9 cellular contexts compared by ENCODE assay signal in genomic region chr3:45938858-45939257, GRCh38. TPM values are rescaled to one million over a fixed set of nuclear protein-coding genes. Genes with fewer than 3 reads are reported as not detected.
DNase-seq lines count a peak whose midpoint lies in the region; ATAC-seq and TF ChIP-seq lines count a peak whose summit lies in the region.
"Had no signal": no experiment of that assay in that cellular context is flagged by ENCODE, and none has a peak within 500 bp of the region (broad histone marks: within the 10 kb centered on the region; RNA-seq: fewer than 3 reads in every experiment).

No MANE protein-coding gene starts in this region.

- H3K27me3 ChIP-seq in Loucy (ENCODE audit: insufficient read depth, low read length, poor library complexity, severe bottlenecking): no peaks in the 10 kb centered on the region

- H3K27me3 Mint-ChIP-seq in activated T-helper 1 cell treated with anti-CD3 and anti-CD28 coated beads, Interleukin-12 subunit alpha, Interleukin-12 subunit beta, Interleukin-2, Interleukin-4 antibody, amounts not matched to agents 30 ng/mL and 10 ng/mL and 1 ng/mL, durations not matched to agents 14 hours and 24 hours and 36 hours (ENCODE audit: insufficient read depth): no peaks in the 10 kb centered on the region
- no peaks in the 10 kb centered on the region for H3K27me3 Mint-ChIP-seq in neural crest cell (ENCODE audit: low read depth)
- no peaks in the 10 kb centered on the region for H3K27me3 Mint-ChIP-seq in stimulated activated naive CD8-positive, alpha-beta T cell treated with anti-CD3 and anti-CD28 coated beads, Interleukin-15, amount 100 ng/mL, for 72 hours

- H3K9me2 ChIP-seq in Loucy (replicated peaks; ENCODE audit: low read depth, low read length): no peaks in the 10 kb centered on the region

- no peaks in the 10 kb centered on the region for H3K9me3 ChIP-seq in Loucy (ENCODE audit: insufficient read depth, low read depth, low read length)

- DNase-seq in RPMI8226 (peak; percentile 86), fibroblast of pulmonary artery (ENCODE audit: low read depth) (peak; percentile 95), neural crest cell (ENCODE audit: low read depth, low spot score) (peak; percentile 80)
- DNase-seq in activated T-helper 1 cell treated with anti-CD3 and anti-CD28 coated beads, Interleukin-12 subunit alpha, Interleukin-12 subunit beta, Interleukin-2, Interleukin-4 antibody, amounts not matched to agents 30 ng/mL and 10 ng/mL and 1 ng/mL, durations not matched to agents 14 hours and 24 hours and 36 hours (ENCODE audit: low spot score): peak; percentile 77
- peak; percentile 77 to 84 for DNase-seq in stimulated activated naive CD8-positive, alpha-beta T cell treated with anti-CD3 and anti-CD28 coated beads, Interleukin-15, amount 100 ng/mL, for 72 hours

- no peak overlapping the region for H3K4me2 ChIP-seq in Loucy (ENCODE audit: low read depth, low read length, poor library complexity, severe bottlenecking)

- peaks cover 5% of the 10 kb centered on the region for H3K9me3 Mint-ChIP-seq in activated T-helper 1 cell treated with anti-CD3 and anti-CD28 coated beads, Interleukin-12 subunit alpha, Interleukin-12 subunit beta, Interleukin-2, Interleukin-4 antibody, amounts not matched to agents 30 ng/mL and 10 ng/mL and 1 ng/mL, durations not matched to agents 14 hours and 24 hours and 36 hours
- no peaks in the 10 kb centered on the region for H3K9me3 Mint-ChIP-seq in neural crest cell
- H3K9me3 Mint-ChIP-seq in stimulated activated naive CD8-positive, alpha-beta T cell treated with anti-CD3 and anti-CD28 coated beads, Interleukin-15, amount 100 ng/mL, for 72 hours: no peaks in the 10 kb centered on the region

- intact Hi-C loops in activated T-helper 1 cell treated with anti-CD3 and anti-CD28 coated beads, Interleukin-12 subunit alpha, Interleukin-12 subunit beta, Interleukin-2, Interleukin-4 antibody, amounts not matched to agents 30 ng/mL and 10 ng/mL and 1 ng/mL, durations not matched to agents 14 hours and 24 hours and 36 hours (cut with micrococcal nuclease): loop anchor here (1.0 to 2.0 kb wide), 5 partner anchors 54 to 504 kb away; no protein-coding TSS in a partner anchor

- no peak overlapping the region for H3K4me3 Mint-ChIP-seq in activated T-helper 1 cell treated with anti-CD3 and anti-CD28 coated beads, Interleukin-12 subunit alpha, Interleukin-12 subunit beta, Interleukin-2, Interleukin-4 antibody, amounts not matched to agents 30 ng/mL and 10 ng/mL and 1 ng/mL, durations not matched to agents 14 hours and 24 hours and 36 hours
- H3K4me3 Mint-ChIP-seq in neural crest cell: no peak overlapping the region
- no peak overlapping the region for H3K4me3 Mint-ChIP-seq in stimulated activated naive CD8-positive, alpha-beta T cell treated with anti-CD3 and anti-CD28 coated beads, Interleukin-15, amount 100 ng/mL, for 72 hours

- peak; percentile 77 for ATAC-seq in stimulated activated naive CD8-positive, alpha-beta T cell treated with anti-CD3 and anti-CD28 coated beads, Interleukin-15, amount 100 ng/mL, for 72 hours
- no peak for ATAC-seq in GM21737 (IDR thresholded peaks at IDR 0.05; ENCODE audit: unreplicated experiment)

- H2AFZ ChIP-seq in Loucy (ENCODE audit: low read length): no peak overlapping the region

- peaks cover 24% of the 10 kb centered on the region for H3K4me1 ChIP-seq in Loucy (ENCODE audit: insufficient read depth, low read length, poor library complexity, severe bottlenecking)

- H4K20me1 ChIP-seq in Loucy (ENCODE audit: insufficient read depth, low read length, poor library complexity, severe bottlenecking): no peaks in the 10 kb centered on the region

- peaks cover 53% of the 10 kb centered on the region for H3K4me1 Mint-ChIP-seq in activated T-helper 1 cell treated with anti-CD3 and anti-CD28 coated beads, Interleukin-12 subunit alpha, Interleukin-12 subunit beta, Interleukin-2, Interleukin-4 antibody, amounts not matched to agents 30 ng/mL and 10 ng/mL and 1 ng/mL, durations not matched to agents 14 hours and 24 hours and 36 hours (ENCODE audit: low read depth)
- H3K4me1 Mint-ChIP-seq in neural crest cell: no peaks in the 10 kb centered on the region
- peaks cover 52% of the 10 kb centered on the region for H3K4me1 Mint-ChIP-seq in stimulated activated naive CD8-positive, alpha-beta T cell treated with anti-CD3 and anti-CD28 coated beads, Interleukin-15, amount 100 ng/mL, for 72 hours

- peaks cover 52% of the 10 kb centered on the region for H3K36me3 Mint-ChIP-seq in activated T-helper 1 cell treated with anti-CD3 and anti-CD28 coated beads, Interleukin-12 subunit alpha, Interleukin-12 subunit beta, Interleukin-2, Interleukin-4 antibody, amounts not matched to agents 30 ng/mL and 10 ng/mL and 1 ng/mL, durations not matched to agents 14 hours and 24 hours and 36 hours (ENCODE audit: low read depth)
- H3K36me3 Mint-ChIP-seq in neural crest cell (ENCODE audit: low read depth): peaks cover 15% of the 10 kb centered on the region

- no peaks in the 10 kb centered on the region for H3K79me2 ChIP-seq in Loucy (ENCODE audit: insufficient read depth, low read length)

- H3K27ac Mint-ChIP-seq in activated T-helper 1 cell treated with anti-CD3 and anti-CD28 coated beads, Interleukin-12 subunit alpha, Interleukin-12 subunit beta, Interleukin-2, Interleukin-4 antibody, amounts not matched to agents 30 ng/mL and 10 ng/mL and 1 ng/mL, durations not matched to agents 14 hours and 24 hours and 36 hours: peak overlapping the region; percentile 0
- H3K27ac Mint-ChIP-seq in neural crest cell (ENCODE audit: unreplicated experiment): no peak overlapping the region
- peak overlapping the region in 1 of 2 donors; percentile 6 for H3K27ac Mint-ChIP-seq in stimulated activated naive CD8-positive, alpha-beta T cell treated with anti-CD3 and anti-CD28 coated beads, Interleukin-15, amount 100 ng/mL, for 72 hours

- H3K9ac ChIP-seq in Loucy (ENCODE audit: low read depth, low read length, poor library complexity, severe bottlenecking): no peak overlapping the region

- no peaks in the 10 kb centered on the region for H3F3A ChIP-seq in Loucy (ENCODE audit: low read depth)

- H3K4me3 ChIP-seq in Loucy (ENCODE audit: low read length, poor library complexity, severe bottlenecking) (no peak overlapping the region), fibroblast of pulmonary artery (replicated peaks; ENCODE audit: low read depth, low read length) (no peak overlapping the region)
- H3K4me3 ChIP-seq: skin epidermis had no signal

- peaks cover 12% of the 10 kb centered on the region; the same call in 1 of the 2 replicates for H3K36me3 ChIP-seq in Loucy (ENCODE audit: insufficient read depth, low read length)

- peak; percentile 98 for TF ChIP-seq CTCF in GM12873 (IDR thresholded peaks at IDR 0.05; ENCODE audit: insufficient read depth, low read depth, low read length, missing control alignments)
- peak; percentile 83 for TF ChIP-seq CTCF in Loucy (conservative IDR thresholded peaks at IDR 0.05; ENCODE audit: low read length)
- peak; percentile 94 for TF ChIP-seq CTCF in fibroblast of pulmonary artery (IDR thresholded peaks at IDR 0.05; ENCODE audit: low read length, missing control alignments)
- TF ChIP-seq CTCF in neural crest cell (conservative IDR thresholded peaks at IDR 0.05): peak; percentile 89

RNA-seq across cellular contexts. Expression of gene CXCR6, which starts 4.4 kb away (rescaled TPM):
- total RNA-seq in activated T-helper 1 cell treated with anti-CD3 and anti-CD28 coated beads, Interleukin-12 subunit alpha, Interleukin-12 subunit beta, Interleukin-2, Interleukin-4 antibody, amounts not matched to agents 30 ng/mL and 10 ng/mL and 1 ng/mL, durations not matched to agents 14 hours and 24 hours and 36 hours: 27.2 and 27.9 TPM in 2 replicates
- total RNA-seq in neural crest cell: not detected in 2 replicates

RNA-seq across cellular contexts. Expression of gene CCR9, which starts 52.5 kb away (rescaled TPM):
- total RNA-seq in activated T-helper 1 cell treated with anti-CD3 and anti-CD28 coated beads, Interleukin-12 subunit alpha, Interleukin-12 subunit beta, Interleukin-2, Interleukin-4 antibody, amounts not matched to agents 30 ng/mL and 10 ng/mL and 1 ng/mL, durations not matched to agents 14 hours and 24 hours and 36 hours: not detected in 2 replicates
- total RNA-seq in neural crest cell: not detected in 2 replicates

RNA-seq across cellular contexts. Expression of gene FYCO1, which starts 56.8 kb away (rescaled TPM):
- 16.1 and 16.3 TPM in 2 replicates for total RNA-seq in activated T-helper 1 cell treated with anti-CD3 and anti-CD28 coated beads, Interleukin-12 subunit alpha, Interleukin-12 subunit beta, Interleukin-2, Interleukin-4 antibody, amounts not matched to agents 30 ng/mL and 10 ng/mL and 1 ng/mL, durations not matched to agents 14 hours and 24 hours and 36 hours
- 9.7 and 10.4 TPM in 2 replicates for total RNA-seq in neural crest cell

Comparison
In these comparisons a context has a peak if more than half of its experiments do, and no peak if none do; other contexts are left out.
1. RNA of gene CXCR6, which starts 4.4 kb away (total RNA-seq): 27.2 to 27.9 TPM in activated T-helper 1 cell treated with anti-CD3 and anti-CD28 coated beads, Interleukin-12 subunit alpha, Interleukin-12 subunit beta, Interleukin-2, Interleukin-4 antibody, amounts not matched to agents 30 ng/mL and 10 ng/mL and 1 ng/mL, durations not matched to agents 14 hours and 24 hours and 36 hours; not detected in neural crest cell; every median in the first group is over 10 times any median in the second.
2. Peak in every context shown above with its lines, with median percentiles within 50 percentile points of each other: CTCF ChIP-seq and DNase-seq.